In the genomic region with DNA sequence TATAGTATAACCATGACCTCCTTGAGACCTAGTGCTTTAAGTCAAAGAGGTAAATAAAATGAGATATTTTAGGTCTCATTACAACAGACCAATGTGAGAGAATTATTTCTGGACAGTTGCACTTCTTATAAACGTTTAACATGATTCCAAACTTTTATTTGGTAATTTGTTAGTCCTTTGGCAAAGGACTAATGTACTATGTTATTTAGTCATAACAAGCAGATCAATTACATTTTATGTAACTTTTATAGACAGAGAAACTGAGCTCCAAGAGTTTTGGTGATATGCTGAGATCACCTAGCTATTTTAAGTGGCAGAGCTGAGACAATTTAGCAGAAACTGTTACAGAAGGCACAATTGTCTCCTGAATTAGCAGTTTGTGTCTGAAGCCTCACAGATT, we compare ENCODE assay signal across 1 cellular context.
TF ChIP-seq lines count a peak whose summit lies in the region.

No MANE protein-coding gene starts in this region.

TF ChIP-seq in HEK293T, 16 proteins besides CTCF, POLR2A, EP300 and RAD21:
- TF ChIP-seq NFRKB (IDR thresholded peaks at IDR 0.05) (no peak), SP1 (IDR thresholded peaks at IDR 0.05) (no peak), HDGF (IDR thresholded peaks at IDR 0.05; ENCODE audit: borderline replicate concordance) (no peak), FOXA1 (IDR thresholded peaks at IDR 0.05) (no peak), SUZ12 (IDR thresholded peaks at IDR 0.05) (no peak), LEF1 (IDR thresholded peaks at IDR 0.05; ENCODE audit: borderline replicate concordance) (no peak), ZNF384 (IDR thresholded peaks at IDR 0.05) (no peak), ARNT (IDR thresholded peaks at IDR 0.05) (no peak), TARDBP (IDR thresholded peaks at IDR 0.05) (no peak), CTBP1 (IDR thresholded peaks at IDR 0.05; ENCODE audit: borderline replicate concordance) (peak; percentile 88), L3MBTL2 (conservative IDR thresholded peaks at IDR 0.05) (no peak), ELF4 (IDR thresholded peaks at IDR 0.05) (no peak), BHLHE40 (IDR thresholded peaks at IDR 0.05; ENCODE audit: borderline replicate concordance) (no peak)
- TF ChIP-seq, protein P1, sequence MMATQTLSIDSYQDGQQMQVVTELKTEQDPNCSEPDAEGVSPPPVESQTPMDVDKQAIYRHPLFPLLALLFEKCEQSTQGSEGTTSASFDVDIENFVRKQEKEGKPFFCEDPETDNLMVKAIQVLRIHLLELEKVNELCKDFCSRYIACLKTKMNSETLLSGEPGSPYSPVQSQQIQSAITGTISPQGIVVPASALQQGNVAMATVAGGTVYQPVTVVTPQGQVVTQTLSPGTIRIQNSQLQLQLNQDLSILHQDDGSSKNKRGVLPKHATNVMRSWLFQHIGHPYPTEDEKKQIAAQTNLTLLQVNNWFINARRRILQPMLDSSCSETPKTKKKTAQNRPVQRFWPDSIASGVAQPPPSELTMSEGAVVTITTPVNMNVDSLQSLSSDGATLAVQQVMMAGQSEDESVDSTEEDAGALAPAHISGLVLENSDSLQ (IDR thresholded peaks at IDR 0.05): peak; percentile 81
